In the genomic region with DNA sequence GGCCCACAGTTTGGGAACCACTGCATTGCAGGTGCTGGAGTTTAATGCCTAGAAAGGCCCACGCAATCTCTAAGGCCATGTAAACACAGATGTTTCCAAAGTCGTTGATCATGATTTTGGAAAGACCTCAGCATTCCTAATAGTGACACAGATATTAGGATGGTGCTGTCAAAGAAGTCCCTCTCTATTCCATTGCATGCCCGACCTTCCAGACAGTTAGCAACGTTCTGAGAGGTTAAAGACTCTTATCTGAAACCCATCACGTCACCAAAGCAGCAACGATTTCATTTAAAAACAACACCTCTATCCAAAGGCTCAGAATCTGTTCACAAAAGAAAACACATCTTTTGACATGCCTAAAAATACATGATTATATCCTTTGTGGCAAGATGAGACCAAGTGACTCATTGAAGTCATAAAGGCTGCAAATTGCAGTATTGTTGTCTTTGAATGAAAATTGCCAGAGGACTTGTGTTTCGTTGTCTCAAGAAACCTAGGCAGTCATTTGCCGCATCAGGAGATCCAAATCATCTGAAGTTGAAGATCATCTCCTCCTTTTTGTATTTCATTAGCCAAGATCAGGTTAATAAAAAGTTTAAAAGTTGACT, we compare ENCODE assay signal across 32 cellular contexts.
DNase-seq lines count a peak whose midpoint lies in the region; ATAC-seq and TF ChIP-seq lines count a peak whose summit lies in the region.
"Had no signal": no experiment of that assay in that cellular context is flagged by ENCODE, and none has a peak within 500 bp of the region (broad histone marks: within the 10 kb centered on the region; RNA-seq: fewer than 3 reads in every experiment).

No MANE protein-coding gene starts in this region.

- no peak overlapping the region for H3K27ac ChIP-seq in endodermal cell (ENCODE audit: low read depth, low read length)
- H3K27ac ChIP-seq in neuronal stem cell (replicated peaks; ENCODE audit: low read length) = no peak overlapping the region
- H3K27ac ChIP-seq: C4-2B, gastrocnemius medialis, lower lobe of right lung, ovary, stomach, VCaP had no signal

- no peak overlapping the region for H2AFZ ChIP-seq in neuronal stem cell (ENCODE audit: low read length)

- H3K4me3 Mint-ChIP-seq in endodermal cell (no peak overlapping the region), nephron (no peak overlapping the region)
- H3K4me3 Mint-ChIP-seq: activated CD4-positive, alpha-beta T cell treated with anti-CD3 and anti-CD28 coated beads for 36 hours; activated naive CD8-positive, alpha-beta T cell; effector memory CD8-positive, alpha-beta T cell; natural killer cell had no signal

- no peak overlapping the region for H3K4ac ChIP-seq in neuronal stem cell (ENCODE audit: low read length)

- H4K91ac ChIP-seq in neuronal stem cell (ENCODE audit: low read depth, low read length, poor library complexity) = no peak overlapping the region

- H3K27me3 Mint-ChIP-seq in endodermal cell (ENCODE audit: insufficient read depth) (no peaks in the 10 kb centered on the region), nephron (ENCODE audit: low read depth) (no peaks in the 10 kb centered on the region)
- H3K27me3 Mint-ChIP-seq: activated CD4-positive, alpha-beta T cell treated with anti-CD3 and anti-CD28 coated beads for 36 hours; effector memory CD8-positive, alpha-beta T cell had no signal

- H3K9ac ChIP-seq in endodermal cell (ENCODE audit: extremely low read depth, low read length, poor library complexity, severe bottlenecking) (no peak overlapping the region), neuronal stem cell (ENCODE audit: low read depth, low read length, poor library complexity) (no peak overlapping the region)

- H3K36me3 Mint-ChIP-seq in endodermal cell (ENCODE audit: low read depth) = no peaks in the 10 kb centered on the region
- H3K36me3 Mint-ChIP-seq in nephron (ENCODE audit: low read depth) = no peaks in the 10 kb centered on the region
- H3K36me3 Mint-ChIP-seq: activated naive CD8-positive, alpha-beta T cell; natural killer cell had no signal

- no peak overlapping the region for H2BK15ac ChIP-seq in neuronal stem cell (ENCODE audit: low read length)

- no peak overlapping the region for H3K23ac ChIP-seq in neuronal stem cell (ENCODE audit: low read depth, low read length, poor library complexity)

- H3K27me3 ChIP-seq in endodermal cell (ENCODE audit: control insufficient read depth, insufficient read depth, low read length, poor library complexity, severe bottlenecking) = no peaks in the 10 kb centered on the region
- no peaks in the 10 kb centered on the region for H3K27me3 ChIP-seq in neuronal stem cell (ENCODE audit: control insufficient read depth in 3 of 3, insufficient read depth in 3 of 3, low read depth in 1 of 3, low read length in 3 of 3)
- H3K27me3 ChIP-seq: gastrocnemius medialis, ovary, spleen, thyroid gland had no signal

- 89% methylated on average over 6 to 8 of the region's 8 CpGs for WGBS in endodermal cell (ENCODE audit: insufficient coverage in 1 of 2, insufficient read length in 1 of 2), 2 experiments
- no CpG with 5 or more reads among the region's 8 CpGs for WGBS in neuronal stem cell (ENCODE audit: extremely low coverage in 2 of 2, insufficient read length in 2 of 2, insufficient replicate concordance in 1 of 2), 2 donors

- H4K8ac ChIP-seq in neuronal stem cell (ENCODE audit: low read depth, low read length) = no peak overlapping the region

- H3K36me3 ChIP-seq in endodermal cell (ENCODE audit: control insufficient read depth, insufficient read depth, low read length) (no peaks in the 10 kb centered on the region), neuronal stem cell (replicated peaks in 1 of 2; ENCODE audit: control insufficient read depth in 2 of 2, insufficient read depth in 2 of 2, low read length in 2 of 2) (no peaks in the 10 kb centered on the region)
- H3K36me3 ChIP-seq: gastrocnemius medialis, HAP-1, lower lobe of right lung, ovary, spleen, stomach, thyroid gland had no signal

- H3K18ac ChIP-seq in neuronal stem cell (ENCODE audit: low read length) = no peak overlapping the region

- peaks cover 4% of the 10 kb centered on the region for H3K4me1 Mint-ChIP-seq in endodermal cell
- peaks cover 66% of the 10 kb centered on the region for H3K4me1 Mint-ChIP-seq in nephron
- H3K4me1 Mint-ChIP-seq: activated CD4-positive, alpha-beta T cell treated with anti-CD3 and anti-CD28 coated beads for 36 hours; natural killer cell had no signal

- H3K4me2 ChIP-seq in neuronal stem cell (ENCODE audit: insufficient read depth, low read length, poor library complexity, severe bottlenecking) = no peak overlapping the region

- no peak overlapping the region for H3K4me3 ChIP-seq in endodermal cell (ENCODE audit: low read length)
- no peak overlapping the region for H3K4me3 ChIP-seq in neuronal stem cell (ENCODE audit: low read length in 2 of 2)
- H3K4me3 ChIP-seq: gastrocnemius medialis, HAP-1, lower lobe of right lung, ovary, spleen, stomach, thyroid gland had no signal

- no peak overlapping the region for H2BK12ac ChIP-seq in neuronal stem cell (ENCODE audit: low read length)

- TF ChIP-seq CTCF in endodermal cell (conservative IDR thresholded peaks at IDR 0.05) (no peak), nephron (IDR thresholded peaks at IDR 0.05; ENCODE audit: unreplicated experiment in 3 of 3) (no peak)

- DNase-seq in MV-4-11 (lab: John Stamatoyannopoulos, UW) = peak; percentile 28
- no peak for DNase-seq in endodermal cell
- no peak for DNase-seq in neuronal stem cell (ENCODE audit: low spot score)
- DNase-seq in kidney tubule cell (ENCODE audit: low spot score) = no peak
- DNase-seq in DMS153 treated with DMSO at 0.1 percent for 48 hours (lab: John Stamatoyannopoulos, UW; ENCODE audit: unreplicated experiment) = no peak
- DNase-seq: activated CD4-positive, alpha-beta T cell treated with anti-CD3 and anti-CD28 coated beads for 36 hours; activated effector memory CD4-positive, alpha-beta T cell treated with anti-CD3 and anti-CD28 coated beads, Interleukin-2, amount 50 U/mL, for 16 hours; aorta; Caco-2; central memory CD4-positive, alpha-beta T cell; effector memory CD8-positive, alpha-beta T cell; gastrocnemius medialis; Karpas-422; lower lobe of right lung; natural killer cell; NCI-H146; NCI-H2107; NCI-H446; NCI-H748 treated with DMSO at 0.1 percent for 48 hours; spleen; stomach; T1000 had no signal

- no peaks in the 10 kb centered on the region for H3K79me1 ChIP-seq in neuronal stem cell (ENCODE audit: low read depth, low read length)

- H2BK5ac ChIP-seq in neuronal stem cell (ENCODE audit: low read length) = no peak overlapping the region

- H3K14ac ChIP-seq in neuronal stem cell (ENCODE audit: low read length) = no peak overlapping the region

- H2BK120ac ChIP-seq in neuronal stem cell (ENCODE audit: low read depth, low read length) = no peak overlapping the region

- ATAC-seq in GM21381 (IDR thresholded peaks at IDR 0.05; ENCODE audit: unreplicated experiment) = no peak
- ATAC-seq: activated CD4-positive, alpha-beta T cell treated with anti-CD3 and anti-CD28 coated beads for 36 hours; effector memory CD8-positive, alpha-beta T cell; esophagus mucosa; natural killer cell; Panc1 had no signal

- H3K9me3 Mint-ChIP-seq in endodermal cell = no peaks in the 10 kb centered on the region
- no peaks in the 10 kb centered on the region for H3K9me3 Mint-ChIP-seq in nephron

- no peak overlapping the region for H2AK5ac ChIP-seq in neuronal stem cell (ENCODE audit: low read depth, low read length)

- H3K4me1 ChIP-seq in endodermal cell (ENCODE audit: control insufficient read depth, insufficient read depth, low read length) (peaks cover 2% of the 10 kb centered on the region), neuronal stem cell (ENCODE audit: control insufficient read depth in 2 of 2, insufficient read depth in 1 of 2, low read depth in 1 of 2, low read length in 2 of 2) (peaks cover 0 to 4% of the 10 kb centered on the region in 2 donors)
- H3K4me1 ChIP-seq: Caco-2, gastrocnemius medialis, HAP-1, lower lobe of right lung, spleen, stomach had no signal

- H3K9me3 ChIP-seq in endodermal cell (ENCODE audit: control insufficient read depth, low read length) (no peaks in the 10 kb centered on the region), neuronal stem cell (replicated peaks in 1 of 2; ENCODE audit: control insufficient read depth in 2 of 2, insufficient read depth in 1 of 2, low read depth in 1 of 2, low read length in 2 of 2) (no peaks in the 10 kb centered on the region)
- H3K9me3 ChIP-seq: gastrocnemius medialis, HAP-1, lower lobe of right lung, ovary, thyroid gland had no signal

- H3K27ac Mint-ChIP-seq in endodermal cell = peak overlapping the region; percentile 9
- H3K27ac Mint-ChIP-seq in nephron = peak overlapping the region; percentile 94 to 97 (median 95)
- H3K27ac Mint-ChIP-seq: activated CD4-positive, alpha-beta T cell treated with anti-CD3 and anti-CD28 coated beads for 36 hours; activated naive CD8-positive, alpha-beta T cell; effector memory CD8-positive, alpha-beta T cell; natural killer cell had no signal
